ENCODE assay signal across 9 cellular contexts in the genomic region with DNA sequence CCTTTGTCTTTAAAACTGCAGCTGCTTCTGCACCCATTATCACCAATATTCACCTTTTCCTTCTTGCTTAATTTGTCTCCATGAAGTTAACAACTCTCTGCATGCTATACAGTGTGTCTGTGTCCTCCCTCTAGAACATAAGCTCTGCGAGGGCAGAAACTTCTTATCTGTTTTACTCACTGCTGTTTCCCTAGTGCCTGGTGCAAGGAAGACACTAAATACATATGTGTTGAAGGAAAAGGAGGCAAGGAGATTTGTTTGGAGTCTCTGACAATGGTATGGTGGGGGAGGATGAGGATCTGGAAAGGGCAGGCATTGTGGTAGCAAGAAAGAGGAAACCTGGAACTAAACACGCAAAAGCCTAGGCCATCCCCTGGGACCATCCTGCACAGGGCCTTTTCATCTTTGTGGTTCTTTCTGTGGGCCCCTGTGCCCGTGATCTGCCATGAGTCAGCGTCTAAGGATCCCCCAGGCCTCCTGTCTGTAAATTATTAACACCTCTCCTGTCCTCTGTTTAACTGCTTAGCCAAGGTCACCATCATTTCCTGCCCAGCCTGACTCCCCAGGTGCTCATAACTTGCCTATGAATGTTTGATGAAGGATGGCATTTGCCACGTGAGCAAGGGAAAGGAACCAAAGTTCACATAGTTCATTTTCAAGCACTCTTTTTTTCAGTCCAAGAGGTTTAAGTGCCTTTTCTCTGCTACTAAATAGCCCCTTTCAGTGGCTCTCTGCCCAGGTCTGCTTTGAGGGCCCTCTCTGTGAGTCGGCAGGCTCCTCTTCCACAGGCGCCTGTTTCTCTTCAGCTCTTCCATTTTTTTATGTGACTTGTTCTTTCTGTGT.
DNase-seq lines count a peak whose midpoint lies in the region; ATAC-seq and TF ChIP-seq lines count a peak whose summit lies in the region.
"Had no signal": no experiment of that assay in that cellular context is flagged by ENCODE, and none has a peak within 500 bp of the region (broad histone marks: within the 10 kb centered on the region; RNA-seq: fewer than 3 reads in every experiment).

No MANE protein-coding gene starts in this region.

- H3K27ac ChIP-seq in neuronal stem cell (replicated peaks; ENCODE audit: low read length): no peak overlapping the region
- H3K27ac ChIP-seq: thoracic aorta had no signal

- no peak overlapping the region for H3K4me3 ChIP-seq in neuronal stem cell (ENCODE audit: low read length in 2 of 2)
- H3K4me3 ChIP-seq: thoracic aorta had no signal

- TF ChIP-seq CTCF in HFFc6 (IDR thresholded peaks at IDR 0.05): no peak

- no peaks in the 10 kb centered on the region for H3K36me3 Mint-ChIP-seq in HFFc6 (ENCODE audit: low read depth)

- no peak overlapping the region for H3K23ac ChIP-seq in neuronal stem cell (ENCODE audit: low read depth, low read length, poor library complexity)

- no peak overlapping the region for H3K27ac Mint-ChIP-seq in HFFc6

- H3K27me3 Mint-ChIP-seq in HFFc6 (ENCODE audit: insufficient read depth): peaks cover 6% of the 10 kb centered on the region; the same call in 1 of the 2 replicates

- H3K18ac ChIP-seq in neuronal stem cell (ENCODE audit: low read length): no peak overlapping the region

- peaks cover 38% of the 10 kb centered on the region for H3K4me1 Mint-ChIP-seq in HFFc6 (ENCODE audit: low read depth)

- peaks cover 10 to 18% of the 10 kb centered on the region in 2 donors for H3K4me1 ChIP-seq in neuronal stem cell (ENCODE audit: control insufficient read depth in 2 of 2, insufficient read depth in 1 of 2, low read depth in 1 of 2, low read length in 2 of 2)

- peak overlapping the region; percentile 36 for H2AFZ ChIP-seq in neuronal stem cell (ENCODE audit: low read length)

- no peak overlapping the region for H3K4me3 Mint-ChIP-seq in HFFc6

- WGBS in neuronal stem cell (ENCODE audit: extremely low coverage in 2 of 2, insufficient read length in 2 of 2, insufficient replicate concordance in 1 of 2), 2 donors: no CpG with 5 or more reads among the region's 7 CpGs

- POLR2A ChIA-PET in HEK293T (lab: Yijun Ruan, JAX): no interaction called here

- H3K36me3 ChIP-seq in neuronal stem cell (replicated peaks in 1 of 2; ENCODE audit: control insufficient read depth in 2 of 2, insufficient read depth in 2 of 2, low read length in 2 of 2): no peaks in the 10 kb centered on the region
- H3K36me3 ChIP-seq: thoracic aorta had no signal

- CTCF ChIA-PET in HEK293T (lab: Yijun Ruan, JAX): no interaction called here

- H4K8ac ChIP-seq in neuronal stem cell (ENCODE audit: low read depth, low read length): no peak overlapping the region

- no peak overlapping the region for H2BK15ac ChIP-seq in neuronal stem cell (ENCODE audit: low read length)

- no peaks in the 10 kb centered on the region for H3K9me3 ChIP-seq in neuronal stem cell (replicated peaks in 1 of 2; ENCODE audit: control insufficient read depth in 2 of 2, insufficient read depth in 1 of 2, low read depth in 1 of 2, low read length in 2 of 2)
- H3K9me3 ChIP-seq: thoracic aorta had no signal

- no peak overlapping the region for H3K4ac ChIP-seq in neuronal stem cell (ENCODE audit: low read length)

- H3K14ac ChIP-seq in neuronal stem cell (ENCODE audit: low read length): no peak overlapping the region

- H3K27me3 ChIP-seq in neuronal stem cell (ENCODE audit: control insufficient read depth in 3 of 3, insufficient read depth in 3 of 3, low read depth in 1 of 3, low read length in 3 of 3): no peaks in the 10 kb centered on the region

- H2BK5ac ChIP-seq in neuronal stem cell (ENCODE audit: low read length): no peak overlapping the region

- H2BK12ac ChIP-seq in neuronal stem cell (ENCODE audit: low read length): no peak overlapping the region

- H3K79me1 ChIP-seq in neuronal stem cell (ENCODE audit: low read depth, low read length): no peaks in the 10 kb centered on the region

- H3K4me2 ChIP-seq in neuronal stem cell (ENCODE audit: insufficient read depth, low read length, poor library complexity, severe bottlenecking): no peak overlapping the region

- DNase-seq in T1000 (lab: John Stamatoyannopoulos, UW) (peak; percentile 71), neuronal stem cell (ENCODE audit: low spot score) (no peak), HEK293T (ENCODE audit: extremely low spot score) (no peak), HFFc6 (no peak), NCI-H1417 treated with DMSO at 0.1 percent for 48 hours (lab: John Stamatoyannopoulos, UW) (no peak), cerebellum (ENCODE audit: low spot score) (no peak)

- ATAC-seq in GM19328 (IDR thresholded peaks at IDR 0.05; ENCODE audit: unreplicated experiment) (peak; percentile 46), HG03103 (IDR thresholded peaks at IDR 0.05; ENCODE audit: low read depth, unreplicated experiment) (peak; percentile 55)

- no peak overlapping the region for H4K91ac ChIP-seq in neuronal stem cell (ENCODE audit: low read depth, low read length, poor library complexity)

- no peak overlapping the region for H3K9ac ChIP-seq in neuronal stem cell (ENCODE audit: low read depth, low read length, poor library complexity)

- no peak overlapping the region for H2BK120ac ChIP-seq in neuronal stem cell (ENCODE audit: low read depth, low read length)

- H2AK5ac ChIP-seq in neuronal stem cell (ENCODE audit: low read depth, low read length): no peak overlapping the region

- H3K9me3 Mint-ChIP-seq in HFFc6: no peaks in the 10 kb centered on the region

TF ChIP-seq in HEK293T, 16 proteins besides CTCF, POLR2A, EP300 and RAD21:
- no peak for TF ChIP-seq NFRKB (IDR thresholded peaks at IDR 0.05)
- TF ChIP-seq SP1 (IDR thresholded peaks at IDR 0.05): no peak
- no peak for TF ChIP-seq TARDBP (IDR thresholded peaks at IDR 0.05)
- TF ChIP-seq, protein P1, sequence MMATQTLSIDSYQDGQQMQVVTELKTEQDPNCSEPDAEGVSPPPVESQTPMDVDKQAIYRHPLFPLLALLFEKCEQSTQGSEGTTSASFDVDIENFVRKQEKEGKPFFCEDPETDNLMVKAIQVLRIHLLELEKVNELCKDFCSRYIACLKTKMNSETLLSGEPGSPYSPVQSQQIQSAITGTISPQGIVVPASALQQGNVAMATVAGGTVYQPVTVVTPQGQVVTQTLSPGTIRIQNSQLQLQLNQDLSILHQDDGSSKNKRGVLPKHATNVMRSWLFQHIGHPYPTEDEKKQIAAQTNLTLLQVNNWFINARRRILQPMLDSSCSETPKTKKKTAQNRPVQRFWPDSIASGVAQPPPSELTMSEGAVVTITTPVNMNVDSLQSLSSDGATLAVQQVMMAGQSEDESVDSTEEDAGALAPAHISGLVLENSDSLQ (IDR thresholded peaks at IDR 0.05): no peak
- TF ChIP-seq FOXK2 (IDR thresholded peaks at IDR 0.05): no peak
- no peak for TF ChIP-seq FOXA1 (IDR thresholded peaks at IDR 0.05)
- TF ChIP-seq ZNF384 (IDR thresholded peaks at IDR 0.05): no peak
- TF ChIP-seq ELF4 (IDR thresholded peaks at IDR 0.05): no peak
- no peak for TF ChIP-seq L3MBTL2 (conservative IDR thresholded peaks at IDR 0.05)
- TF ChIP-seq LEF1 (IDR thresholded peaks at IDR 0.05; ENCODE audit: borderline replicate concordance): no peak
- no peak for TF ChIP-seq FOXM1 (IDR thresholded peaks at IDR 0.05; ENCODE audit: borderline replicate concordance)
- TF ChIP-seq HDGF (IDR thresholded peaks at IDR 0.05; ENCODE audit: borderline replicate concordance): no peak
- TF ChIP-seq SUZ12 (IDR thresholded peaks at IDR 0.05): no peak
- no peak for TF ChIP-seq ARNT (IDR thresholded peaks at IDR 0.05)
- TF ChIP-seq BHLHE40 (IDR thresholded peaks at IDR 0.05; ENCODE audit: borderline replicate concordance): no peak
- TF ChIP-seq CTBP1 (IDR thresholded peaks at IDR 0.05; ENCODE audit: borderline replicate concordance): no peak
